In the genomic region with DNA sequence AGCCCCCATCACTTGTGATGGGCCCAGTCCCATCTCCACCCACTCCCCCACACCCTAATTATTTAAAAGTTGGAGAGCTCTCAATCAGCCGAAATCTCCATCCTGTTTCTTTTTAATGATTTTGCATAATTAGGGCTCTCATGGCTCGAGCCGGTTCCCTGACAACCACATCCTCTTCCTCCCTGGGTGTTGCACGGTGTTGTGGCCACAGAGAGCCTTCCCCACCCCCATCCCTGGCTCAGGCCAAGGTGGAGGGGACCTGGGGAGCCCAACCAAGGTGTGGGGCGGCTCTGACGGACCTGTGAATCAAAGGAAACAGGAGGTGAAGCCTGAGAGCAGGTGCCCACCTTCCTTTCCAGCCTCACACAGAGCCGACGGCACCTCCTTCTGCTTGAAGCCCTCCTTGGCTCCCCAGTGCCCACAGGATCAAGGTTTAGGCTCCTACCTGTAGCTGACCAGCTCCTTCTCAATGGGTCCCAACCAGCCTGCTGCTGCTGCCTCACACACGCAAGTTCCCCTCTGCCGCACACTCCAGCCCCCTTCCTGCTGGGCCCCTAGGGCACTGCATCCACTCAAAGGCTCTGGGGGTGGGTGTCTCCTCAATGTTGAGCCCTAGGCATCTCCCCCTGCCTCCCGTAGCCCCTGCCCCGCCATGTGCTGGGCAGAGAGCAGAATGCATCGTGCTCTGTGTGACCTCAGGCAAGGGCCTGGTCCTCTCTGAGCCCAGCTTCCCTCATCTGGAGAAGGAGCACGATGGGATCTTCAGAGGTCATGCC, we compare ENCODE assay signal across 16 cellular contexts.
DNase-seq lines count a peak whose midpoint lies in the region; ATAC-seq and TF ChIP-seq lines count a peak whose summit lies in the region.
"Had no signal": no experiment of that assay in that cellular context is flagged by ENCODE, and none has a peak within 500 bp of the region (broad histone marks: within the 10 kb centered on the region; RNA-seq: fewer than 3 reads in every experiment).

No MANE protein-coding gene starts in this region.

- ATAC-seq in activated CD4-positive, CD25-positive, alpha-beta regulatory T cell treated with anti-CD3 and anti-CD28 coated beads, Interleukin-2, amount 50 U/mL, for 24 hours: peak; percentile 28 to 64
- ATAC-seq in GM19351 (IDR thresholded peaks at IDR 0.05; ENCODE audit: unreplicated experiment) (peak; percentile 81), GM18858 (IDR thresholded peaks at IDR 0.05; ENCODE audit: unreplicated experiment) (no peak)
- peak; percentile 58 for ATAC-seq in activated CD8-positive, alpha-beta T cell treated with anti-CD3 and anti-CD28 coated beads for 36 hours

- no peak for DNase-seq in activated CD4-positive, CD25-positive, alpha-beta regulatory T cell treated with anti-CD3 and anti-CD28 coated beads, Interleukin-2, amount 50 U/mL, for 72 hours
- peak; percentile 39 for DNase-seq in activated CD8-positive, alpha-beta T cell treated with anti-CD3 and anti-CD28 coated beads for 36 hours
- DNase-seq in neural progenitor cell (ENCODE audit: low spot score) (no peak), DMS114 treated with DMSO at 0.1 percent for 48 hours (lab: John Stamatoyannopoulos, UW; ENCODE audit: unreplicated experiment) (no peak), NCI-H187 treated with DMSO at 0.1 percent for 48 hours (lab: John Stamatoyannopoulos, UW) (no peak)
- DNase-seq: effector CD4-positive, alpha-beta T cell; foreskin fibroblast; KG1; mesenchymal stem cell; NCI-H1436; NCI-H524; T1000 had no signal

- H3K9me3 ChIP-seq in neural progenitor cell (ENCODE audit: low read depth): no peaks in the 10 kb centered on the region

- H3K4me3 ChIP-seq in neural progenitor cell: no peak overlapping the region
- H3K4me3 ChIP-seq: smooth muscle cell had no signal

- peaks cover 44% of the 10 kb centered on the region for H3K27me3 Mint-ChIP-seq in activated CD8-positive, alpha-beta T cell treated with anti-CD3 and anti-CD28 coated beads for 36 hours
- peaks cover 23% of the 10 kb centered on the region for H3K27me3 Mint-ChIP-seq in neural progenitor cell (ENCODE audit: insufficient read depth, low read depth)

- intact Hi-C loops in activated CD8-positive, alpha-beta T cell treated with anti-CD3 and anti-CD28 coated beads for 36 hours (cut with micrococcal nuclease): no loop called here

- H3K36me3 ChIP-seq in neural progenitor cell: no peaks in the 10 kb centered on the region

- H3F3A ChIP-seq in neural progenitor cell (ENCODE audit: low read depth): no peaks in the 10 kb centered on the region

- H3K27ac Mint-ChIP-seq in activated CD8-positive, alpha-beta T cell treated with anti-CD3 and anti-CD28 coated beads for 36 hours: no peak overlapping the region
- H3K27ac Mint-ChIP-seq in neural progenitor cell: no peak overlapping the region

- peaks cover 17% of the 10 kb centered on the region for H3K4me1 ChIP-seq in neural progenitor cell

- no peak overlapping the region for H3K4me3 Mint-ChIP-seq in activated CD8-positive, alpha-beta T cell treated with anti-CD3 and anti-CD28 coated beads for 36 hours
- H3K4me3 Mint-ChIP-seq in neural progenitor cell: no peak overlapping the region

- peaks cover 6% of the 10 kb centered on the region for H3K27me3 ChIP-seq in neural progenitor cell

- H3K4me2 ChIP-seq in neural progenitor cell: peak overlapping the region; percentile 27
- H3K4me2 ChIP-seq: smooth muscle cell had no signal

- CTCF ChIA-PET in activated CD8-positive, alpha-beta T cell treated with anti-CD3 and anti-CD28 coated beads for 36 hours (lab: Charles Lee): no interaction called here

- no peak overlapping the region for H3K9ac ChIP-seq in neural progenitor cell

- H3K36me3 Mint-ChIP-seq in activated CD8-positive, alpha-beta T cell treated with anti-CD3 and anti-CD28 coated beads for 36 hours (ENCODE audit: low read depth): no peaks in the 10 kb centered on the region
- no peaks in the 10 kb centered on the region for H3K36me3 Mint-ChIP-seq in neural progenitor cell

- H3K9me3 Mint-ChIP-seq in activated CD8-positive, alpha-beta T cell treated with anti-CD3 and anti-CD28 coated beads for 36 hours: no peaks in the 10 kb centered on the region
- peaks cover 2% of the 10 kb centered on the region for H3K9me3 Mint-ChIP-seq in neural progenitor cell

- peaks cover 13% of the 10 kb centered on the region for H3K4me1 Mint-ChIP-seq in activated CD8-positive, alpha-beta T cell treated with anti-CD3 and anti-CD28 coated beads for 36 hours (ENCODE audit: low read depth)
- peaks cover 29% of the 10 kb centered on the region for H3K4me1 Mint-ChIP-seq in neural progenitor cell

- no peak overlapping the region for H3K27ac ChIP-seq in neural progenitor cell

- H3K79me2 ChIP-seq in neural progenitor cell (ENCODE audit: low read depth): no peaks in the 10 kb centered on the region

- H4K20me1 ChIP-seq in neural progenitor cell (ENCODE audit: low read depth): peaks cover 7% of the 10 kb centered on the region

- POLR2A ChIA-PET in activated CD8-positive, alpha-beta T cell treated with anti-CD3 and anti-CD28 coated beads for 36 hours (lab: Charles Lee): no interaction called here

- TF ChIP-seq CTCF in activated CD8-positive, alpha-beta T cell treated with anti-CD3 and anti-CD28 coated beads for 36 hours (IDR thresholded peaks at IDR 0.05): no peak
- no peak for TF ChIP-seq CTCF in neural progenitor cell (IDR thresholded peaks at IDR 0.05)

- H2AFZ ChIP-seq in neural progenitor cell (replicated peaks): no peak overlapping the region
